8 cellular contexts compared by ENCODE assay signal in the genomic region with DNA sequence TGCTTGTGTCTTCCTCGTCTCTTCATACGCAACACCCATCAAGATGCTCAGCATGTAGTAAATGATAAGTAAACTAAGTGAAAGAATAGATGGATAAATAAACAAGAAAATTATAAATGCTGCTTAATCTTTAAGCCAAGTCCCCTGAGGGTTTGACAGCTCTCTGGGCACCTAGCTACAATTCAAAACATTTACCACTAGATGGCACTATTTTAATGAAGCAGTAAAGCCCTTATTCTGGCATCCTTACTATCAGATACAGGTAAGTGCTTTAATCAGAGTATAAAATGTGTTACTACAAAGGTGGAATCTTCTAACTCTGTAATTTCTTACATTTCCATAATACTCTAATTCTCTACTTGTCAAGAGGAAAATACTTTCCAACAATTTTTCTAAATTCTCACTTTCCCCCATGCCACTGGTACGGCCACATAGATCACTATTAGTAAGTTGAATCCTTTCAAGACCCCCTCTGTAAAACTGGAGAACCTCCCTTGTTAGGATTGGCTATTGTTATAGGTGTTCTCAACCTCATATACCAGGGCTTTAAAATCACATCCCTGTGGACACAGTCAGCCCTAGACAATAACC.
A peak's percentile ranks its signal among the peaks of the same experiment; 100 is the strongest.
DNase-seq lines count a peak whose midpoint lies in the region; TF ChIP-seq lines count a peak whose summit lies in the region.

No MANE protein-coding gene starts in this region.

- no peaks in the 10 kb centered on the region for H3K36me3 ChIP-seq in GM23248 (ENCODE audit: low read depth)
- no peaks in the 10 kb centered on the region for H3K36me3 ChIP-seq in MM.1S (replicated peaks; ENCODE audit: insufficient read depth, low read length)
- H3K36me3 ChIP-seq in ovary, result no peaks in the 10 kb centered on the region

- in situ Hi-C loops in GM23248 (cut with MboI), result no loop called here

- DNase-seq in EH (ENCODE audit: low read depth) (peak; percentile 42), GM23248 (peak; percentile 61), MM.1S (peak; percentile 48), SK-N-DZ (ENCODE audit: low spot score) (peak; percentile 12), fibroblast of mammary gland (ENCODE audit: low read depth) (peak; percentile 46), progenitor cell of endocrine pancreas (ENCODE audit: low spot score, unreplicated experiment) (no peak), ovary (no peak)
- DNase-seq in activated CD4-positive, alpha-beta T cell treated with anti-CD3 and anti-CD28 coated beads for 4 hours, result no peak

- H3K4me1 ChIP-seq in GM23248 (ENCODE audit: insufficient read depth) (no peaks in the 10 kb centered on the region), MM.1S (ENCODE audit: low read length) (no peaks in the 10 kb centered on the region), ovary (ENCODE audit: insufficient read depth) (no peaks in the 10 kb centered on the region)

- H3K9ac ChIP-seq in GM23248 (no peak overlapping the region), MM.1S (ENCODE audit: low read length) (no peak overlapping the region)

- H4K20me1 ChIP-seq in GM23248 (ENCODE audit: insufficient read depth) (no peaks in the 10 kb centered on the region), MM.1S (ENCODE audit: insufficient read depth, low read length) (no peaks in the 10 kb centered on the region)

- WGBS in GM23248 (ENCODE audit: low coverage in 1 of 2, low lambda C conversion rate in 2 of 2, missing lambda C conversion rate in 2 of 2), 2 experiments, result 23 to 24% methylated on average over 3 of the region's 3 CpGs
- WGBS in ovary, 3 donors, result 49 to 57% (median 55%) methylated on average over 3 of the region's 3 CpGs

- H3K27me3 Mint-ChIP-seq in progenitor cell of endocrine pancreas, result peaks cover 10% of the 10 kb centered on the region

- H3K36me3 Mint-ChIP-seq in progenitor cell of endocrine pancreas (ENCODE audit: insufficient read depth), result no peaks in the 10 kb centered on the region

- TF ChIP-seq POLR2A in ovary (IDR thresholded peaks at IDR 0.05), result no peak

- H3K27me3 ChIP-seq in GM23248 (replicated peaks; ENCODE audit: insufficient read depth) (0 out of 2 replicates have a peak, but pooled peaks cover 4% of the 10 kb centered on the region), MM.1S (replicated peaks; ENCODE audit: insufficient read depth, low read length) (no peaks in the 10 kb centered on the region), ovary (no peaks in the 10 kb centered on the region)

- TF ChIP-seq CTCF in MM.1S (IDR thresholded peaks at IDR 0.05; ENCODE audit: low read length) (peak; percentile 66), fibroblast of mammary gland (conservative IDR thresholded peaks at IDR 0.05; ENCODE audit: control insufficient read depth, insufficient read depth, low read depth, low read length) (peak; percentile 62), progenitor cell of endocrine pancreas (IDR thresholded peaks at IDR 0.05; ENCODE audit: unreplicated experiment) (peak; percentile 79), ovary (IDR thresholded peaks at IDR 0.05) (no peak)

- no peak overlapping the region for H3K27ac Mint-ChIP-seq in progenitor cell of endocrine pancreas

- H3K9me3 ChIP-seq in GM23248 (ENCODE audit: low read depth) (no peaks in the 10 kb centered on the region), MM.1S (replicated peaks; ENCODE audit: insufficient read depth, low read length) (no peaks in the 10 kb centered on the region), ovary (no peaks in the 10 kb centered on the region)

- H3K79me2 ChIP-seq in GM23248 (ENCODE audit: insufficient read depth) (no peaks in the 10 kb centered on the region), MM.1S (ENCODE audit: low read length) (no peaks in the 10 kb centered on the region)

- H3K9me2 ChIP-seq in GM23248 (ENCODE audit: insufficient read depth) (no peaks in the 10 kb centered on the region), MM.1S (replicated peaks; ENCODE audit: insufficient read depth, low read length) (no peaks in the 10 kb centered on the region)

- H3K4me3 ChIP-seq in GM23248 (no peak overlapping the region), MM.1S (ENCODE audit: low read length) (no peak overlapping the region), fibroblast of mammary gland (ENCODE audit: control insufficient read depth, low read depth, low read length) (no peak overlapping the region), ovary (no peak overlapping the region)

- H3K4me2 ChIP-seq in GM23248 (ENCODE audit: unreplicated experiment), result no peak overlapping the region
- no peak overlapping the region for H3K4me2 ChIP-seq in MM.1S (ENCODE audit: low read depth, low read length)

- H3K4me3 Mint-ChIP-seq in progenitor cell of endocrine pancreas (ENCODE audit: low read depth), result no peak overlapping the region

- no peaks in the 10 kb centered on the region for H3K4me1 Mint-ChIP-seq in progenitor cell of endocrine pancreas (ENCODE audit: low read depth)

- no peak overlapping the region for H3K27ac ChIP-seq in GM23248
- H3K27ac ChIP-seq in MM.1S (ENCODE audit: low read length), result no peak overlapping the region
- no peak overlapping the region for H3K27ac ChIP-seq in ovary

- intact Hi-C loops in ovary (cut with DNase I), result no loop called here

- H3K9me3 Mint-ChIP-seq in progenitor cell of endocrine pancreas (ENCODE audit: low read depth), result no peaks in the 10 kb centered on the region

- no peak for TF ChIP-seq EP300 in ovary (IDR thresholded peaks at IDR 0.05)

- H3F3A ChIP-seq in GM23248 (ENCODE audit: insufficient read depth), result no peaks in the 10 kb centered on the region
- H3F3A ChIP-seq in MM.1S (ENCODE audit: insufficient read depth, low read length), result no peaks in the 10 kb centered on the region

- no peak overlapping the region for H2AFZ ChIP-seq in GM23248
- no peak overlapping the region for H2AFZ ChIP-seq in MM.1S (ENCODE audit: low read length)

Comparison
In these comparisons a context has a peak if more than half of its experiments do, and no peak if none do; other contexts are left out.
1. DNase-seq: peak in EH (single experiment), GM23248 (single experiment), MM.1S (single experiment), SK-N-DZ (single experiment) and fibroblast of mammary gland (single experiment); none in progenitor cell of endocrine pancreas (single experiment), ovary (0 of 5) and activated CD4-positive, alpha-beta T cell treated with anti-CD3 and anti-CD28 coated beads for 4 hours (0 of 2).
2. CTCF ChIP-seq: peak in MM.1S (single experiment), fibroblast of mammary gland (single experiment) and progenitor cell of endocrine pancreas (single experiment); none in ovary (0 of 3).